Comparison of ENCODE assay signal across 8 cellular contexts in genomic region chr12:47306733-47307679, GRCh38.
A peak's percentile ranks its signal among the peaks of the same experiment; 100 is the strongest.
DNase-seq lines count a peak whose midpoint lies in the region; ATAC-seq and TF ChIP-seq lines count a peak whose summit lies in the region.
"Not testable (repeated sequence)": the region's sequence is repeated elsewhere in the genome, so short reads cannot be mapped to it uniquely, and the experiment has no call there.

No MANE protein-coding gene starts in this region.

- peak overlapping the region; percentile 24; the same call in 1 of the 2 replicates for H3K27ac Mint-ChIP-seq in HFFc6
- H3K27ac Mint-ChIP-seq in activated T-helper 2 cell treated with anti-CD3 and anti-CD28 coated beads, Interferon-gamma antibody, Interleukin-2, Interleukin-4, amounts not matched to agents 10 μg/mL and 5 μg/mL and 100 μg/mL, durations not matched to agents 14 hours and 24 hours and 36 hours = peak overlapping the region; percentile 91

- H3K27me3 Mint-ChIP-seq in HFFc6 (ENCODE audit: insufficient read depth); activated T-helper 2 cell treated with anti-CD3 and anti-CD28 coated beads, Interferon-gamma antibody, Interleukin-2, Interleukin-4, amounts not matched to agents 10 μg/mL and 5 μg/mL and 100 μg/mL, durations not matched to agents 14 hours and 24 hours and 36 hours (ENCODE audit: low read depth): not testable (repeated sequence)

- not testable (repeated sequence) for H3K9me3 Mint-ChIP-seq in HFFc6
- peaks cover 52% of the 10 kb centered on the region for H3K9me3 Mint-ChIP-seq in activated T-helper 2 cell treated with anti-CD3 and anti-CD28 coated beads, Interferon-gamma antibody, Interleukin-2, Interleukin-4, amounts not matched to agents 10 μg/mL and 5 μg/mL and 100 μg/mL, durations not matched to agents 14 hours and 24 hours and 36 hours

- not testable (repeated sequence) for TF ChIP-seq CTCF in HFFc6 (IDR thresholded peaks at IDR 0.05)

- intact Hi-C loops in activated T-helper 2 cell treated with anti-CD3 and anti-CD28 coated beads, Interferon-gamma antibody, Interleukin-2, Interleukin-4, amounts not matched to agents 10 μg/mL and 5 μg/mL and 100 μg/mL, durations not matched to agents 14 hours and 24 hours and 36 hours (cut with micrococcal nuclease) = loop anchor here (1.0 to 5.0 kb wide), 4 partner anchors 90 to 275 kb away; partner anchors contain the start of genes AMIGO2 and PCED1B

- in situ Hi-C loops in KBM-7 (cut with MboI; ENCODE audit: low pct_unique_long_range_greater_than_20kb, low sequenced_read_pairs) = not testable (repeated sequence)

- DNase-seq in Daoy (ENCODE audit: low read depth) (peak; percentile 19), KBM-7 (peak; percentile 67)
- DNase-seq in HFFc6; epithelial cell of prostate (ENCODE audit: low read depth, low spot score): not testable (repeated sequence)
- peak; percentile 48 for DNase-seq in activated CD4-positive, alpha-beta T cell treated with anti-CD3 and anti-CD28 coated beads for 1 hour
- DNase-seq in activated T-helper 2 cell treated with anti-CD3 and anti-CD28 coated beads, Interferon-gamma antibody, Interleukin-2, Interleukin-4, amounts not matched to agents 10 μg/mL and 5 μg/mL and 100 μg/mL, durations not matched to agents 14 hours and 24 hours and 36 hours (ENCODE audit: low spot score) = peak; percentile 51
- peak; percentile 60 to 72 (median 68) for DNase-seq in stimulated activated CD4-positive, alpha-beta T cell treated with anti-CD3 and anti-CD28 coated beads, Interleukin-12 subunit alpha, Interleukin-12 subunit beta, amount 100 ng/mL, for 48 hours (ENCODE audit: low read depth in 2 of 3, low spot score in 1 of 3)
- DNase-seq in stimulated activated naive CD8-positive, alpha-beta T cell treated with anti-CD3 and anti-CD28 coated beads, Interleukin-15, Interleukin-2, amounts not matched to agents 100 U/mL and 50 U/mL, for 24 hours = peak; percentile 73

- peaks cover 35% of the 10 kb centered on the region for H3K4me1 Mint-ChIP-seq in HFFc6 (ENCODE audit: low read depth)
- H3K4me1 Mint-ChIP-seq in activated T-helper 2 cell treated with anti-CD3 and anti-CD28 coated beads, Interferon-gamma antibody, Interleukin-2, Interleukin-4, amounts not matched to agents 10 μg/mL and 5 μg/mL and 100 μg/mL, durations not matched to agents 14 hours and 24 hours and 36 hours (ENCODE audit: low read depth) = peaks cover 48% of the 10 kb centered on the region

- not testable (repeated sequence) for ATAC-seq in stimulated activated naive CD8-positive, alpha-beta T cell treated with anti-CD3 and anti-CD28 coated beads, Interleukin-15, Interleukin-2, amounts not matched to agents 100 U/mL and 50 U/mL, for 24 hours

- H3K36me3 Mint-ChIP-seq in HFFc6 (ENCODE audit: low read depth) = not testable (repeated sequence)
- peaks cover 48% of the 10 kb centered on the region for H3K36me3 Mint-ChIP-seq in activated T-helper 2 cell treated with anti-CD3 and anti-CD28 coated beads, Interferon-gamma antibody, Interleukin-2, Interleukin-4, amounts not matched to agents 10 μg/mL and 5 μg/mL and 100 μg/mL, durations not matched to agents 14 hours and 24 hours and 36 hours (ENCODE audit: low read depth)

- H3K27ac ChIP-seq in epithelial cell of prostate = peak overlapping the region; percentile 21

- not testable (repeated sequence) for H3K4me3 Mint-ChIP-seq in HFFc6
- peak overlapping the region; percentile 89 for H3K4me3 Mint-ChIP-seq in activated T-helper 2 cell treated with anti-CD3 and anti-CD28 coated beads, Interferon-gamma antibody, Interleukin-2, Interleukin-4, amounts not matched to agents 10 μg/mL and 5 μg/mL and 100 μg/mL, durations not matched to agents 14 hours and 24 hours and 36 hours (ENCODE audit: low read depth)
